Comparison of ENCODE assay signal across 1 cellular context in genomic region chr17:28493467-28493866, GRCh38.
TF ChIP-seq lines count a peak whose summit lies in the region.

No MANE protein-coding gene starts in this region.

TF ChIP-seq in HepG2, 621 proteins besides CTCF, POLR2A, EP300 and RAD21:
- peak; percentile 31; the same call in 1 of the 2 replicates for TF ChIP-seq ZNF687 (CRISPR knock-in tag; IDR thresholded peaks at IDR 0.05)
- TF ChIP-seq KLF11 (CRISPR knock-in tag; IDR thresholded peaks at IDR 0.05), result no peak
- TF ChIP-seq GABPB1 (CRISPR knock-in tag; IDR thresholded peaks at IDR 0.05), result peak; percentile 26; the same call in 1 of the 2 replicates
- TF ChIP-seq NR2F1 (CRISPR knock-in tag; IDR thresholded peaks at IDR 0.05), result peak; percentile 33 to 40; a peak in 1 of 4 replicates
- TF ChIP-seq HNF1B (CRISPR knock-in tag; IDR thresholded peaks at IDR 0.05), result no peak
- peak; percentile 61; the same call in 1 of the 2 replicates for TF ChIP-seq NR2F6 (IDR thresholded peaks at IDR 0.05)
- no peak for TF ChIP-seq NR2F6 (CRISPR knock-in tag; IDR thresholded peaks at IDR 0.05)
